ENCODE assay signal across 15 cellular contexts in the genomic region with DNA sequence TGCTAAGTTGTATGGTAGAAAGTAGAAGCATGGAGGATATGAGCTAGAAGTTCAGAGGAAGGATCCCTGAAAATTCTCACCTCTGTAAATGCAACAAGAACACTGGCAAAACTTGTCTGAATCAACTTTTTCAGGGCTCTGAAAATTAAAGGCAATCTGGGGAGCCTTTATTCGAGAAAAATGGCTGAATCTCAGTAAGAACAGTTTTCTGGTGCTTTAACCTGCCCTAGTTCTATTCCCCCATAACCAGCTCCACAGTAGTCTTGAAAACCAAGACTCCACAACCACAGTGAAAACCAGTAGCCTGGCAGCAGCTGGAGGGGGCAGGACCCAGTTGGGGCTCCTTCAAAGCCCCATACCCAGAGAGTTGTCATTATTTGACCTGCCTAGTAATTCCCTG. TPM values are rescaled to one million over a fixed set of nuclear protein-coding genes. Genes with fewer than 3 reads are reported as not detected.
DNase-seq lines count a peak whose midpoint lies in the region; ATAC-seq and TF ChIP-seq lines count a peak whose summit lies in the region.
"Had no signal": no experiment of that assay in that cellular context is flagged by ENCODE, and none has a peak within 500 bp of the region (broad histone marks: within the 10 kb centered on the region; RNA-seq: fewer than 3 reads in every experiment).

No MANE protein-coding gene starts in this region.

- no peak overlapping the region for H2BK12ac ChIP-seq in mesenchymal stem cell (ENCODE audit: low read length in 2 of 2)

- no peak overlapping the region for H4K91ac ChIP-seq in mesenchymal stem cell (ENCODE audit: low read length)

- no peaks in the 10 kb centered on the region for H3K4me1 ChIP-seq in HEK293 (ENCODE audit: control insufficient read depth, insufficient read depth, low read length)
- peaks cover 29% of the 10 kb centered on the region for H3K4me1 ChIP-seq in adipocyte (ENCODE audit: control insufficient read depth, insufficient read depth, low read length)
- peaks cover 11% of the 10 kb centered on the region for H3K4me1 ChIP-seq in mesenchymal stem cell (ENCODE audit: control insufficient read depth, insufficient read depth, low read depth, low read length)
- H3K4me1 ChIP-seq: HAP-1 had no signal

- H3K9me3 ChIP-seq in HEK293 (ENCODE audit: control insufficient read depth, insufficient read depth, low read depth, low read length), result peaks cover 2% of the 10 kb centered on the region; the same call in 1 of the 2 replicates
- H3K9me3 ChIP-seq in adipocyte (ENCODE audit: control insufficient read depth, low read length), result peaks cover 20% of the 10 kb centered on the region
- H3K9me3 ChIP-seq in mesenchymal stem cell (ENCODE audit: control insufficient read depth, low read length), result peaks cover 9% of the 10 kb centered on the region
- H3K9me3 ChIP-seq: Caco-2, HAP-1 had no signal

- POLR2A ChIA-PET in HEK293 (lab: Yijun Ruan, JAX), result no interaction called here

- H3K27ac ChIP-seq in HEK293 (ENCODE audit: extremely low read depth, low read depth, low read length), result no peak overlapping the region
- no peak overlapping the region for H3K27ac ChIP-seq in mesenchymal stem cell (ENCODE audit: low read length, poor library complexity, severe bottlenecking)

- H2BK15ac ChIP-seq in mesenchymal stem cell (ENCODE audit: low read depth, poor library complexity, severe bottlenecking), result no peak overlapping the region

- H3K23ac ChIP-seq in mesenchymal stem cell (ENCODE audit: low read length in 2 of 2), result no peak overlapping the region

- no peaks in the 10 kb centered on the region for H3K79me1 ChIP-seq in mesenchymal stem cell (replicated peaks; ENCODE audit: low read length, poor library complexity, severe bottlenecking)

- ATAC-seq in GM21723 (IDR thresholded peaks at IDR 0.05; ENCODE audit: unreplicated experiment), result no peak
- ATAC-seq: GM12878, GM23338 had no signal

- no peak overlapping the region for H2BK5ac ChIP-seq in mesenchymal stem cell (ENCODE audit: low read depth, low read length, poor library complexity, severe bottlenecking)

- H3K36me3 ChIP-seq in HEK293 (ENCODE audit: control insufficient read depth in 2 of 2, insufficient read depth in 1 of 2, low read length in 2 of 2) (no peaks in the 10 kb centered on the region), adipocyte (ENCODE audit: control insufficient read depth, insufficient read depth, low read length, severe bottlenecking) (no peaks in the 10 kb centered on the region), mesenchymal stem cell (ENCODE audit: control insufficient read depth in 1 of 2, insufficient read depth in 2 of 2, low read depth in 1 of 2, low read length in 2 of 2) (no peaks in the 10 kb centered on the region)
- H3K36me3 ChIP-seq: HAP-1 had no signal

- H3K4me3 ChIP-seq in HEK293 (ENCODE audit: low read depth, low read length) (no peak overlapping the region), adipocyte (ENCODE audit: low read length) (peak overlapping the region; percentile 3), mesenchymal stem cell (ENCODE audit: insufficient read depth in 1 of 2, low read depth in 1 of 2, low read length in 2 of 2) (no peak overlapping the region)
- H3K4me3 ChIP-seq: GM12878, GM23338, HAP-1 had no signal

- no peak overlapping the region for H2AFZ ChIP-seq in mesenchymal stem cell (ENCODE audit: low read depth, low read length)
- H2AFZ ChIP-seq: GM23338 had no signal

- no peak overlapping the region for H3K4me2 ChIP-seq in mesenchymal stem cell (ENCODE audit: low read length, poor library complexity, severe bottlenecking)
- H3K4me2 ChIP-seq: GM23338 had no signal

- no peak overlapping the region for H2BK120ac ChIP-seq in mesenchymal stem cell (ENCODE audit: low read depth, low read length)

- no peak overlapping the region for H3K14ac ChIP-seq in mesenchymal stem cell (ENCODE audit: low read length in 2 of 2)

- TF ChIP-seq CTCF in HEK293 (tag by site-specific recombination; IDR thresholded peaks at IDR 0.05), result no peak

- WGBS in mesenchymal stem cell, result 91% methylated on average over 1 of the region's 1 CpG

- H3K27me3 ChIP-seq in adipocyte (replicated peaks; ENCODE audit: control insufficient read depth, insufficient read depth, low read length), result no peaks in the 10 kb centered on the region
- no peaks in the 10 kb centered on the region for H3K27me3 ChIP-seq in mesenchymal stem cell (ENCODE audit: control insufficient read depth in 1 of 2, insufficient read depth in 1 of 2, low read length in 2 of 2)

- no peak overlapping the region for H3K9ac ChIP-seq in adipocyte (ENCODE audit: low read length)
- H3K9ac ChIP-seq in mesenchymal stem cell (ENCODE audit: low read length), result no peak overlapping the region

- H4K8ac ChIP-seq in mesenchymal stem cell (ENCODE audit: low read length), result no peak overlapping the region

- peak overlapping the region; percentile 98 for H2AK5ac ChIP-seq in mesenchymal stem cell (ENCODE audit: low read length, severe bottlenecking)

- DNase-seq in adipocyte (ENCODE audit: low read depth), result no peak
- DNase-seq in mesenchymal stem cell, result no peak
- DNase-seq in DMS79 (lab: John Stamatoyannopoulos, UW), result no peak
- DNase-seq in NCI-H2081 (lab: John Stamatoyannopoulos, UW), result no peak
- DNase-seq: C1 segment of cervical spinal cord; Caco-2; CD4-positive, alpha-beta memory T cell; DMS153; EL; GDM1 had no signal

- H3K4ac ChIP-seq in mesenchymal stem cell (ENCODE audit: low read depth in 1 of 2, low read length in 2 of 2), result no peak overlapping the region

- no peak overlapping the region for H3K18ac ChIP-seq in mesenchymal stem cell (ENCODE audit: low read depth in 1 of 2, low read length in 2 of 2)

- CTCF ChIA-PET in HEK293 (lab: Yijun Ruan, JAX), result interaction anchor here (0.8 to 1.3 kb wide), 4 partner anchors 15 to 177 kb away, joined by 3 to 4 read pairs (median 3); no protein-coding TSS in a partner anchor

TF ChIP-seq in HEK293, 187 proteins besides CTCF, POLR2A, EP300 and RAD21:
- TF ChIP-seq ZNF211 (tag by site-specific recombination; IDR thresholded peaks at IDR 0.05; ENCODE audit: low read depth), result no peak
- TF ChIP-seq, protein P1, sequence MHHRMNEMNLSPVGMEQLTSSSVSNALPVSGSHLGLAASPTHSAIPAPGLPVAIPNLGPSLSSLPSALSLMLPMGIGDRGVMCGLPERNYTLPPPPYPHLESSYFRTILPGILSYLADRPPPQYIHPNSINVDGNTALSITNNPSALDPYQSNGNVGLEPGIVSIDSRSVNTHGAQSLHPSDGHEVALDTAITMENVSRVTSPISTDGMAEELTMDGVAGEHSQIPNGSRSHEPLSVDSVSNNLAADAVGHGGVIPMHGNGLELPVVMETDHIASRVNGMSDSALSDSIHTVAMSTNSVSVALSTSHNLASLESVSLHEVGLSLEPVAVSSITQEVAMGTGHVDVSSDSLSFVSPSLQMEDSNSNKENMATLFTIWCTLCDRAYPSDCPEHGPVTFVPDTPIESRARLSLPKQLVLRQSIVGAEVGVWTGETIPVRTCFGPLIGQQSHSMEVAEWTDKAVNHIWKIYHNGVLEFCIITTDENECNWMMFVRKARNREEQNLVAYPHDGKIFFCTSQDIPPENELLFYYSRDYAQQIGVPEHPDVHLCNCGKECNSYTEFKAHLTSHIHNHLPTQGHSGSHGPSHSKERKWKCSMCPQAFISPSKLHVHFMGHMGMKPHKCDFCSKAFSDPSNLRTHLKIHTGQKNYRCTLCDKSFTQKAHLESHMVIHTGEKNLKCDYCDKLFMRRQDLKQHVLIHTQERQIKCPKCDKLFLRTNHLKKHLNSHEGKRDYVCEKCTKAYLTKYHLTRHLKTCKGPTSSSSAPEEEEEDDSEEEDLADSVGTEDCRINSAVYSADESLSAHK (tag by site-specific recombination; IDR thresholded peaks at IDR 0.05), result no peak
- TF ChIP-seq ZNF549 (tag by site-specific recombination; IDR thresholded peaks at IDR 0.05), result no peak
- TF ChIP-seq ZNF521 (tag by site-specific recombination; IDR thresholded peaks at IDR 0.05), result no peak
- peak; percentile 99 for TF ChIP-seq ZNF677 (tag by site-specific recombination; IDR thresholded peaks at IDR 0.05)
- TF ChIP-seq ZNF354C (tag by site-specific recombination; IDR thresholded peaks at IDR 0.05; ENCODE audit: borderline replicate concordance, low read depth), result no peak
- no peak for TF ChIP-seq ZNF639 (tag by site-specific recombination; IDR thresholded peaks at IDR 0.05)

RNA-seq across cellular contexts. Expression of gene ALPK2, which starts 42.6 kb away (rescaled TPM):
- 7.2 TPM for polyA plus RNA-seq in mesenchymal stem cell (2013, experiment 1 of 2)
- polyA plus RNA-seq in mesenchymal stem cell (2013, experiment 2 of 2), result 7.0 TPM
